8 cellular contexts compared by ENCODE assay signal in genomic region chr7:74061840-74062539, GRCh38. TPM values are rescaled to one million over a fixed set of nuclear protein-coding genes. Genes with fewer than 3 reads are reported as not detected.
A peak's percentile ranks its signal among the peaks of the same experiment; 100 is the strongest.
DNase-seq lines count a peak whose midpoint lies in the region; ATAC-seq, FAIRE-seq and TF ChIP-seq lines count a peak whose summit lies in the region.

No MANE protein-coding gene starts in this region.

- H3K36me3 ChIP-seq in CD8-positive, alpha-beta T cell (ENCODE audit: insufficient read depth, low read length), result no peaks in the 10 kb centered on the region
- H3K36me3 ChIP-seq in astrocyte (ENCODE audit: insufficient read depth, low read length), result no peaks in the 10 kb centered on the region

- no peaks in the 10 kb centered on the region for H3K79me2 ChIP-seq in astrocyte (ENCODE audit: insufficient read depth, low read length)

- no peaks in the 10 kb centered on the region for H3K9me3 Mint-ChIP-seq in CD8-positive, alpha-beta T cell
- H3K9me3 Mint-ChIP-seq in T-helper 1 cell treated with Interleukin-12 subunit alpha and Interleukin-12 subunit beta and Interleukin-4 antibody, amounts not matched to agents 30 μg/mL and 1 μg/mL, for 36 hours, result no peaks in the 10 kb centered on the region
- no peaks in the 10 kb centered on the region for H3K9me3 Mint-ChIP-seq in astrocyte (ENCODE audit: unreplicated experiment)

- H3K9ac ChIP-seq in astrocyte (ENCODE audit: low read length), result peak overlapping the region; percentile 91

- FAIRE-seq in astrocyte (lab: Jason Lieb, UNC), result peak; percentile 55

- peak; percentile 53 to 77 (median 65) for DNase-seq in CD8-positive, alpha-beta T cell
- DNase-seq in HT1080 (ENCODE audit: low read depth) (peak; percentile 96), astrocyte (ENCODE audit: low read depth) (peak; percentile 94), right cardiac atrium (peak; percentile 89 to 92 (median 91)), skeletal muscle cell (ENCODE audit: low read depth) (peak; percentile 79), cerebellar nuclear complex (lab: John Stamatoyannopoulos, UW) (no peak)

- H3K4me1 Mint-ChIP-seq in CD8-positive, alpha-beta T cell (ENCODE audit: low read depth), result peaks cover 4% of the 10 kb centered on the region
- H3K4me1 Mint-ChIP-seq in T-helper 1 cell treated with Interleukin-12 subunit alpha and Interleukin-12 subunit beta and Interleukin-4 antibody, amounts not matched to agents 30 μg/mL and 1 μg/mL, for 36 hours (ENCODE audit: low read depth), result peaks cover 4% of the 10 kb centered on the region
- no peaks in the 10 kb centered on the region for H3K4me1 Mint-ChIP-seq in astrocyte (ENCODE audit: low read depth, unreplicated experiment)

- H4K20me1 ChIP-seq in astrocyte (ENCODE audit: insufficient read depth, low read length), result no peaks in the 10 kb centered on the region

- no peaks in the 10 kb centered on the region for H3K4me1 ChIP-seq in CD8-positive, alpha-beta T cell (ENCODE audit: insufficient read depth, low read length)
- H3K4me1 ChIP-seq in astrocyte (ENCODE audit: insufficient read depth, low read length) (peaks cover 12% of the 10 kb centered on the region), right cardiac atrium (ENCODE audit: control insufficient read depth, insufficient read depth, low read length) (no peaks in the 10 kb centered on the region)

- peak; percentile 98 for ATAC-seq in CD8-positive, alpha-beta T cell
- peak; percentile 92 to 93 for ATAC-seq in right cardiac atrium
- no peak for ATAC-seq in HG02938 (IDR thresholded peaks at IDR 0.05; ENCODE audit: unreplicated experiment)

- POLR2A ChIA-PET in CD8-positive, alpha-beta T cell (lab: Charles Lee), result no interaction called here

- peak overlapping the region; percentile 86 for H2AFZ ChIP-seq in astrocyte (ENCODE audit: low read depth, low read length)

- no peaks in the 10 kb centered on the region for H3K36me3 Mint-ChIP-seq in CD8-positive, alpha-beta T cell
- H3K36me3 Mint-ChIP-seq in T-helper 1 cell treated with Interleukin-12 subunit alpha and Interleukin-12 subunit beta and Interleukin-4 antibody, amounts not matched to agents 30 μg/mL and 1 μg/mL, for 36 hours (ENCODE audit: low read depth), result no peaks in the 10 kb centered on the region
- H3K36me3 Mint-ChIP-seq in astrocyte (ENCODE audit: low read depth, unreplicated experiment), result no peaks in the 10 kb centered on the region

- no peaks in the 10 kb centered on the region for H3K27me3 ChIP-seq in CD8-positive, alpha-beta T cell (ENCODE audit: insufficient read depth, low read length)
- H3K27me3 ChIP-seq in astrocyte (ENCODE audit: insufficient read depth, low read length), result no peaks in the 10 kb centered on the region
- no peaks in the 10 kb centered on the region for H3K27me3 ChIP-seq in right cardiac atrium (ENCODE audit: control insufficient read depth, insufficient read depth)

- no peak overlapping the region for H3K4me3 ChIP-seq in CD8-positive, alpha-beta T cell (ENCODE audit: low read depth, low read length)
- H3K4me3 ChIP-seq in astrocyte (ENCODE audit: insufficient read depth, low read depth, low read length) (peak overlapping the region; percentile 41), right cardiac atrium (ENCODE audit: low read length) (no peak overlapping the region), skeletal muscle cell (ENCODE audit: low read depth, low read length) (no peak overlapping the region)

- H3K27me3 Mint-ChIP-seq in CD8-positive, alpha-beta T cell (ENCODE audit: low read depth), result peaks cover 7% of the 10 kb centered on the region
- peaks cover 11% of the 10 kb centered on the region for H3K27me3 Mint-ChIP-seq in T-helper 1 cell treated with Interleukin-12 subunit alpha and Interleukin-12 subunit beta and Interleukin-4 antibody, amounts not matched to agents 30 μg/mL and 1 μg/mL, for 36 hours (ENCODE audit: low read depth)
- H3K27me3 Mint-ChIP-seq in astrocyte (ENCODE audit: low read depth, unreplicated experiment), result peaks cover 21% of the 10 kb centered on the region

- H3K9me3 ChIP-seq in CD8-positive, alpha-beta T cell (ENCODE audit: low read length), result no peaks in the 10 kb centered on the region
- H3K9me3 ChIP-seq in astrocyte (ENCODE audit: insufficient read depth, low read depth, low read length), result no peaks in the 10 kb centered on the region
- no peaks in the 10 kb centered on the region for H3K9me3 ChIP-seq in right cardiac atrium (ENCODE audit: control insufficient read depth, low read length)

- peak overlapping the region; percentile 82 for H3K4me2 ChIP-seq in astrocyte (ENCODE audit: low read length)

- peak overlapping the region; percentile 5 for H3K4me3 Mint-ChIP-seq in CD8-positive, alpha-beta T cell
- no peak overlapping the region for H3K4me3 Mint-ChIP-seq in T-helper 1 cell treated with Interleukin-12 subunit alpha and Interleukin-12 subunit beta and Interleukin-4 antibody, amounts not matched to agents 30 μg/mL and 1 μg/mL, for 36 hours
- H3K4me3 Mint-ChIP-seq in astrocyte (ENCODE audit: unreplicated experiment), result no peak overlapping the region

- CTCF ChIA-PET in CD8-positive, alpha-beta T cell (lab: Charles Lee), result no interaction called here

- no peak for TF ChIP-seq CTCF in CD8-positive, alpha-beta T cell (IDR thresholded peaks at IDR 0.05)
- TF ChIP-seq CTCF in astrocyte (IDR thresholded peaks at IDR 0.05; ENCODE audit: insufficient read depth, low read depth, low read length), result no peak

- intact Hi-C loops in CD8-positive, alpha-beta T cell (cut with DNase I, micrococcal nuclease), result no loop called here
- intact Hi-C loops in right cardiac atrium (cut with DNase I), result loop anchor here in 2 of 4 donors (10.0 kb wide), 2 partner anchors 143 to 343 kb away; no protein-coding TSS in a partner anchor

- WGBS in right cardiac atrium, result 23% methylated on average over 20 of the region's 20 CpGs

- peak overlapping the region; percentile 41 for H3K27ac Mint-ChIP-seq in CD8-positive, alpha-beta T cell
- peak overlapping the region; percentile 61 for H3K27ac Mint-ChIP-seq in T-helper 1 cell treated with Interleukin-12 subunit alpha and Interleukin-12 subunit beta and Interleukin-4 antibody, amounts not matched to agents 30 μg/mL and 1 μg/mL, for 36 hours
- no peak overlapping the region for H3K27ac Mint-ChIP-seq in astrocyte (ENCODE audit: unreplicated experiment)

- H3K27ac ChIP-seq in CD8-positive, alpha-beta T cell (ENCODE audit: low read depth, low read length), result peak overlapping the region; percentile 52
- H3K27ac ChIP-seq in astrocyte (ENCODE audit: low read depth, low read length) (peak overlapping the region; percentile 95), right cardiac atrium (ENCODE audit: low read length) (peak overlapping the region; percentile 50)

RNA-seq across cellular contexts. Expression of gene LIMK1, which starts 21.6 kb away (rescaled TPM):
- total RNA-seq in CD8-positive, alpha-beta T cell, result 10 to 100 TPM; 12.8 to 13.7 TPM
- total RNA-seq in HT1080 (2014; rRNA removed; shearing (Covaris generic)), result 36.5 and 46.6 TPM in 2 replicates
- polyA plus RNA-seq in HT1080 (2015; cell fraction: cytosol; rRNA removed), result 47.7 and 51.3 TPM in 2 replicates
- polyA plus RNA-seq in HT1080 (2015; cell fraction: nucleus; rRNA removed), result 31.0 and 36.1 TPM in 2 replicates
- total RNA-seq in astrocyte (67.8 and 69.9 TPM in 2 replicates), right cardiac atrium (10 to 100 TPM; 10.4 to 13.5 (median 11.9) TPM)
- 7.6 TPM for polyA plus RNA-seq in right cardiac atrium

RNA-seq across cellular contexts. Expression of gene ELN, which starts 34.0 kb away (rescaled TPM):
- not detected for total RNA-seq in CD8-positive, alpha-beta T cell
- total RNA-seq in HT1080 (2014; rRNA removed; shearing (Covaris generic)), result not detected in 2 replicates
- not detected in 2 replicates for polyA plus RNA-seq in HT1080 (2015; cell fraction: cytosol; rRNA removed)
- 0.05 TPM in 1 of 2 replicates, not detected in the other for polyA plus RNA-seq in HT1080 (2015; cell fraction: nucleus; rRNA removed)
- total RNA-seq in astrocyte (0.75 and 0.89 TPM in 2 replicates), right cardiac atrium (100 to 1,000 TPM in 3 of 4 donors, 10 to 100 TPM in 1; 100.0 to 323 (median 120) TPM)
- 73.4 TPM for polyA plus RNA-seq in right cardiac atrium

Comparison
In these comparisons a context has a peak if more than half of its experiments do, and no peak if none do; other contexts are left out.
1. DNase-seq: peak in CD8-positive, alpha-beta T cell (7 of 7), HT1080 (single experiment), astrocyte (single experiment), right cardiac atrium (3 of 3) and skeletal muscle cell (single experiment); none in cerebellar nuclear complex (0 of 2).
2. RNA of gene ELN, which starts 34.0 kb away (total RNA-seq): 100.0 to 323 TPM in right cardiac atrium; 0.75 to 0.89 TPM in astrocyte, not detected in CD8-positive, alpha-beta T cell and not detected in HT1080; every median in the first group is over 10 times any median in the second.
3. Peak in every context shown above with its lines, with median percentiles within 50 percentile points of each other: H3K27ac ChIP-seq.